21 cellular contexts compared by ENCODE assay signal in the genomic region with DNA sequence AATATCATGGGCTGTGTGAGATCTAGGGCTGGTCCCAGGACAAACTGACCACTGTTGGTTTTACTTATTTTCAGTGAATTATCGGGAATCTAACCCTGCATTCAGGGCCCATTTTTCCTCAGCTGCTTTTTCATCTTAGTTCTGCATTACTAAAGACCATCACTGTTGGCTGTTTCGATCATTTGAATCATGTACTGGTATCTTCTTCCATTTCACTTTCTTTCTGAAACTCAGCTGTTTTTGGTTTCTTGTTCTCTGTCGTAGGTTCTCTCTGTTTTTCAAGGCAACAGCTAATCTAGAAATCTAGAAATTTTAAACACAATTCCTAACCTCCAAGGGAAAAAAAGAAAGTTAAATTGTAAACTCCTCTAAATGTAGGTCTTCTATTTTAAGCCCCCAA.
"Had no signal": no experiment of that assay in that cellular context is flagged by ENCODE, and none has a peak within 500 bp of the region (broad histone marks: within the 10 kb centered on the region; RNA-seq: fewer than 3 reads in every experiment).

No MANE protein-coding gene starts in this region.

- H3K4me1 ChIP-seq: Peyer's patch, SJCRH30 had no signal

- H3K27ac ChIP-seq: Peyer's patch, RWPE1, SJCRH30, VCaP had no signal

- H3K4me3 ChIP-seq: Peyer's patch, SJCRH30 had no signal

- H3K9ac ChIP-seq: SK-N-SH had no signal

- H3K36me3 ChIP-seq: Peyer's patch, SJCRH30 had no signal

- ATAC-seq: activated T-cell treated with anti-CD3 and anti-CD28 coated beads, Interleukin-2, amount 50 U/mL, for 4 hours had no signal

- H3K9me3 ChIP-seq: Peyer's patch, SJCRH30, SK-N-SH had no signal

- H3K4me2 ChIP-seq: SK-N-SH had no signal

- DNase-seq: activated CD4-positive, alpha-beta memory T cell treated with anti-CD3 and anti-CD28 coated beads for 36 hours; activated CD4-positive, alpha-beta T cell treated with anti-CD3 and anti-CD28 coated beads, Interleukin-2, amount 10 ng/mL, durations not matched to agents 7 days and 5 days; activated CD4-positive, CD25-positive, alpha-beta regulatory T cell; activated CD8-positive, alpha-beta memory T cell treated with anti-CD3 and anti-CD28 coated beads for 24 hours; activated effector memory CD4-positive, alpha-beta T cell treated with anti-CD3 and anti-CD28 coated beads, Interleukin-2, amount 50 U/mL, for 16 hours; activated naive CD4-positive, alpha-beta T cell treated with anti-CD3 and anti-CD28 coated beads for 36 hours; activated T-cell treated with anti-CD3 and anti-CD28 coated beads, Interleukin-2, amount 50 U/mL, for 4 hours; amygdala; NCI-H1048; NCI-H1930; NCI-H2171; NCI-H226; NCI-H526; NCI-H774; Peyer's patch; Right ventricle myocardium superior; SJCRH30; SK-N-SH; T-helper 1 cell had no signal

- H3K27me3 ChIP-seq: Peyer's patch, SJCRH30 had no signal
